Comparison of ENCODE assay signal across 8 cellular contexts in the genomic region with DNA sequence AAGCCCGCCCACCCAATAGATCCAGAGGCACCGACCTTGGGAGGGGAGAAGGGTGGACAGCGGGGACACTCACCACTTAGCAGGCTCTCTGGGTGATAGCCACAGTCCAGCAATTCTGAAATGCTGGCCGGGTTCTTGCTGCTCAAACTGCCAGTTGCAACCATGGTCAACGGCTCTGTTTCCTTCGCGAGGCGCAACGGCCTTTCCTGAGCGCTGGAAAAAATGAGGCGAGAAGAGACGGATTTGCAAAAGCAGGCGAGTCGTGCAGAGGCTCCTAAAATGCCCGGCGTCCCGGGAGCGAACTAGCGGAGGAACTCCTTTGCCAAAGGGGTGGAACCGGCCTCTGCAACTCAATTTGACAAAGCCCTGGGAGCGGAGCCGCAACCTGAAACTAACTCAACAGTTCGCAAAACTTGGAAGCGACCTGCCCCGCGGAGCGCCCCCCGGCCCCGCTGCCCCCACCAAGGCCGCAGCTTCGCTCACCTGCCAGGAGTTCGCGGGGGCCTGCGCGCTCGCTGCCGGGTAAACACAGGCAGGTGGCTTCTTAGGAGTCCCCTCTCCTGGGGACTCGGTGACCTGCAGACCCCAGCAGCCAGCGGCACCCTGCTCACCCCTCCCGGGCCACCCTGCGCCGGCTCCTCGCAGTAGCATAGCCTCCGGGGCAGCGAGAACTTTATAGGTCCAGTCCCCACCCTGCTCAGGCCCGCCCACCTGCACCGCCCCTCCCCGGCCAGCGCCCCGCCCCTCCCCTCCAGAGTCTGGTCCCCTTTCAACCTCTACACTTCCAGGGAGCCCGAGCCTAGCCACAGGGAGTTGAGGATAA. TPM values are rescaled to one million over a fixed set of nuclear protein-coding genes. Genes with fewer than 3 reads are reported as not detected.
DNase-seq lines count a peak whose midpoint lies in the region; ATAC-seq and TF ChIP-seq lines count a peak whose summit lies in the region.

DDIT4L (minus strand) TSS at position 649 of the 823 bp plus-strand sequence; CDS start at position 164, 485 bp downstream.

- no peaks in the 10 kb centered on the region for H3K79me2 ChIP-seq in HCT116 (ENCODE audit: insufficient read depth, low read length)
- H3K79me2 ChIP-seq in neural progenitor cell (ENCODE audit: low read depth) = peaks cover 8% of the 10 kb centered on the region

- ATAC-seq in HCT116 (peak; percentile 96), HG03439 (IDR thresholded peaks at IDR 0.05; ENCODE audit: unreplicated experiment) (no peak), GM18520 (IDR thresholded peaks at IDR 0.05; ENCODE audit: unreplicated experiment) (no peak)

- RAD21 ChIA-PET in HCT116 (lab: Charles Lee; ENCODE audit: low non-redundant PET in 1 of 2, low total read pairs in 2 of 2, uncharacterized antibody in 2 of 2, unreplicated experiment in 2 of 2) = no interaction called here

- H3K27me3 ChIP-seq in HCT116 (ENCODE audit: insufficient read depth, low read length) (no peaks in the 10 kb centered on the region), neural progenitor cell (peaks cover 30% of the 10 kb centered on the region)

- TF ChIP-seq CTCF in HCT116 (IDR thresholded peaks at IDR 0.05 in 2 of 3, conservative IDR thresholded peaks at IDR 0.05 in 1 of 3; ENCODE audit: borderline replicate concordance in 1 of 3, insufficient read depth in 1 of 3, low read depth in 2 of 3, low read length in 2 of 3) (no peak), foreskin fibroblast (IDR thresholded peaks at IDR 0.05; ENCODE audit: low read depth, low read length) (no peak), neural progenitor cell (IDR thresholded peaks at IDR 0.05) (no peak)

- H3K36me3 ChIP-seq in HCT116 (ENCODE audit: control insufficient read depth in 1 of 2, insufficient read depth in 2 of 2, low read length in 2 of 2) (no peaks in the 10 kb centered on the region; a peak in 1 of 4 replicates), neural progenitor cell (no peaks in the 10 kb centered on the region)

- no peak for TF ChIP-seq POLR2A in HCT116 (IDR thresholded peaks at IDR 0.05; ENCODE audit: borderline replicate concordance, extremely low read depth, insufficient read depth, insufficient read length)

- H4K20me1 ChIP-seq in HCT116 (ENCODE audit: insufficient read depth) (no peaks in the 10 kb centered on the region), neural progenitor cell (ENCODE audit: low read depth) (no peaks in the 10 kb centered on the region)

- H3K27ac Mint-ChIP-seq in neural progenitor cell = peak within 1 kb of the TSS; percentile 7

- peaks cover 34% of the 10 kb centered on the region for H3K4me1 Mint-ChIP-seq in neural progenitor cell

- peaks cover 22% of the 10 kb centered on the region for H3F3A ChIP-seq in neural progenitor cell (ENCODE audit: low read depth)

- peak within 1 kb of the TSS; percentile 89 for H3K4me2 ChIP-seq in HCT116 (ENCODE audit: low read length)
- H3K4me2 ChIP-seq in neural progenitor cell = peak within 1 kb of the TSS; percentile 96

- no peaks in the 10 kb centered on the region for H3K9me3 ChIP-seq in HCT116 (ENCODE audit: control insufficient read depth in 1 of 2, insufficient read depth in 1 of 2, low read depth in 1 of 2, low read length in 2 of 2)
- no peaks in the 10 kb centered on the region for H3K9me3 ChIP-seq in neural progenitor cell (ENCODE audit: low read depth)

- POLR2A ChIA-PET in HCT116 (lab: Charles Lee) = no interaction called here

- peaks cover 9 to 18% of the 10 kb centered on the region in 2 experiments for H3K4me1 ChIP-seq in HCT116 (ENCODE audit: control insufficient read depth in 1 of 2, insufficient read depth in 2 of 2, low read length in 2 of 2)
- H3K4me1 ChIP-seq in neural progenitor cell = peaks cover 44% of the 10 kb centered on the region

- H3K27ac ChIP-seq in HCT116 (ENCODE audit: low read depth, low read length) = peak within 1 kb of the TSS; percentile 2; the same call in 1 of the 2 replicates
- H3K27ac ChIP-seq in neural progenitor cell = no peak within 1 kb of the TSS

- peaks cover 16% of the 10 kb centered on the region for H3K27me3 Mint-ChIP-seq in neural progenitor cell (ENCODE audit: insufficient read depth, low read depth)

- H3K4me3 ChIP-seq in HCT116 (replicated peaks in 1 of 2; ENCODE audit: low read depth in 1 of 2, low read length in 2 of 2) (peak within 1 kb of the TSS; percentile 60 to 69), foreskin fibroblast (ENCODE audit: low read depth in 1 of 2, low read length in 2 of 2) (peak within 1 kb of the TSS; percentile 66 to 68), neural progenitor cell (peak within 1 kb of the TSS; percentile 82)

- H3K36me3 Mint-ChIP-seq in neural progenitor cell = peaks cover 2% of the 10 kb centered on the region

- DNase-seq in AG20443 (ENCODE audit: low spot score) = peak; percentile 62
- peak; percentile 15 for DNase-seq in HCT116 (ENCODE audit: low read depth, low spot score)
- DNase-seq in activated T-cell treated with anti-CD3 and anti-CD28 coated beads, Interleukin-2, amount 50 U/mL, for 1 hour = peak; percentile 21
- peak; percentile 35 to 73 for DNase-seq in foreskin fibroblast
- peak; percentile 77 for DNase-seq in neural progenitor cell (ENCODE audit: low spot score)
- DNase-seq in NCI-H2029 treated with DMSO at 0.1 percent for 48 hours (lab: John Stamatoyannopoulos, UW) = no peak

- H3K9me2 ChIP-seq in HCT116 (ENCODE audit: insufficient read depth) = no peaks in the 10 kb centered on the region

- peak within 1 kb of the TSS; percentile 45 for H3K9ac ChIP-seq in HCT116 (ENCODE audit: low read length)
- H3K9ac ChIP-seq in neural progenitor cell = no peak within 1 kb of the TSS

- peaks cover 3% of the 10 kb centered on the region for H3K9me3 Mint-ChIP-seq in neural progenitor cell

- TF ChIP-seq RAD21 in HCT116 (IDR thresholded peaks at IDR 0.05; ENCODE audit: low read depth) = no peak

- peak within 1 kb of the TSS; percentile 82 for H2AFZ ChIP-seq in HCT116 (ENCODE audit: low read depth, low read length, poor library complexity, severe bottlenecking)
- peak within 1 kb of the TSS; percentile 93 for H2AFZ ChIP-seq in neural progenitor cell (replicated peaks)

- intact Hi-C loops in HCT116 (cut with micrococcal nuclease) = no loop called here

- H3K4me3 Mint-ChIP-seq in neural progenitor cell = peak within 1 kb of the TSS; percentile 92

- CTCF ChIA-PET in HCT116 (lab: Charles Lee) = no interaction called here

- BruUV-seq in HCT116 (replicated peaks; lab: Mats Ljungman, UMichigan) = no TSS peak

TF ChIP-seq in HCT116, 20 proteins besides CTCF, POLR2A, EP300 and RAD21:
- TF ChIP-seq POLR2AphosphoS5 (IDR thresholded peaks at IDR 0.05; ENCODE audit: low read depth, low read length) (peak; percentile 90), ZNF274 (IDR thresholded peaks at IDR 0.05; ENCODE audit: low read depth, low read length) (no peak)

RNA-seq across cellular contexts. Expression of gene DDIT4L, which starts in this region (rescaled TPM):
- total RNA-seq in HCT116 (2021; ENCODE audit: unreplicated experiment) (7.0 TPM), neural progenitor cell (ENCODE audit: low replicate concordance) (26.9 and 45.9 TPM in 2 replicates)
- polyA plus RNA-seq in HCT116 (2012) = 4.3 and 6.0 TPM in 2 replicates
